8 cellular contexts compared by ENCODE assay signal in genomic region chr4:127965062-127965802, GRCh38. TPM values are rescaled to one million over a fixed set of nuclear protein-coding genes. Genes with fewer than 3 reads are reported as not detected.
DNase-seq lines count a peak whose midpoint lies in the region; ATAC-seq and TF ChIP-seq lines count a peak whose summit lies in the region.

Gene ABHD18, plus strand, starts transcription at chr4:127965406. Its CDS starts 17,550 bp downstream, at chr4:127982956.
A gene with protein sequence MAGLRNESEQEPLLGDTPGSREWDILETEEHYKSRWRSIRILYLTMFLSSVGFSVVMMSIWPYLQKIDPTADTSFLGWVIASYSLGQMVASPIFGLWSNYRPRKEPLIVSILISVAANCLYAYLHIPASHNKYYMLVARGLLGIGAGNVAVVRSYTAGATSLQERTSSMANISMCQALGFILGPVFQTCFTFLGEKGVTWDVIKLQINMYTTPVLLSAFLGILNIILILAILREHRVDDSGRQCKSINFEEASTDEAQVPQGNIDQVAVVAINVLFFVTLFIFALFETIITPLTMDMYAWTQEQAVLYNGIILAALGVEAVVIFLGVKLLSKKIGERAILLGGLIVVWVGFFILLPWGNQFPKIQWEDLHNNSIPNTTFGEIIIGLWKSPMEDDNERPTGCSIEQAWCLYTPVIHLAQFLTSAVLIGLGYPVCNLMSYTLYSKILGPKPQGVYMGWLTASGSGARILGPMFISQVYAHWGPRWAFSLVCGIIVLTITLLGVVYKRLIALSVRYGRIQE (minus strand): TSS chr4:127965173. CDS start chr4:127965133, 40 bp downstream.

- H3F3A ChIP-seq in DOHH2 (ENCODE audit: control insufficient read depth, insufficient read depth) = no peaks in the 10 kb centered on the region

- H3K4me3 ChIP-seq in DOHH2 (ENCODE audit: low read length) (peak within 1 kb of the TSS; percentile 92), Peyer's patch (peak within 1 kb of the TSS; percentile 74 to 87 (median 81)), esophagus (ENCODE audit: low read depth in 1 of 2, low read length in 2 of 2) (peak within 1 kb of the TSS; percentile 75 to 93), muscle layer of colon (ENCODE audit: low read depth in 1 of 2, low read length in 2 of 2) (peak within 1 kb of the TSS; percentile 95 to 98)

- H3K27me3 ChIP-seq in DOHH2 (ENCODE audit: control insufficient read depth, low read length) = no peaks in the 10 kb centered on the region
- no peaks in the 10 kb centered on the region for H3K27me3 ChIP-seq in Peyer's patch
- H3K27me3 ChIP-seq in esophagus (ENCODE audit: control insufficient read depth in 1 of 2, insufficient read depth in 2 of 2, low read length in 2 of 2) = no peaks in the 10 kb centered on the region
- no peaks in the 10 kb centered on the region for H3K27me3 ChIP-seq in muscle layer of colon (ENCODE audit: control insufficient read depth in 1 of 2, insufficient read depth in 2 of 2, low read length in 2 of 2)

- H3K9me3 ChIP-seq in DOHH2 (ENCODE audit: control insufficient read depth, insufficient read depth, low read length) (no peaks in the 10 kb centered on the region), KOPT-K1 (ENCODE audit: insufficient read depth, low read length, poor library complexity, severe bottlenecking) (no peaks in the 10 kb centered on the region), Peyer's patch (no peaks in the 10 kb centered on the region), esophagus (ENCODE audit: control insufficient read depth in 2 of 2, insufficient read depth in 1 of 2, low read depth in 1 of 2, low read length in 1 of 2) (no peaks in the 10 kb centered on the region), muscle layer of colon (ENCODE audit: low read length) (no peaks in the 10 kb centered on the region)

- peaks cover 10% of the 10 kb centered on the region for H3K4me1 ChIP-seq in DOHH2 (ENCODE audit: control insufficient read depth, low read length)
- peaks cover 0 to 5% (median 2%) of the 10 kb centered on the region in 4 donors for H3K4me1 ChIP-seq in Peyer's patch
- H3K4me1 ChIP-seq in esophagus (ENCODE audit: control insufficient read depth in 2 of 2, insufficient read depth in 2 of 2, low read length in 1 of 2) = no peaks in the 10 kb centered on the region
- H3K4me1 ChIP-seq in muscle layer of colon (ENCODE audit: insufficient read depth, low read length) = peaks cover 5% of the 10 kb centered on the region

- ATAC-seq in GM21786 (IDR thresholded peaks at IDR 0.05; ENCODE audit: unreplicated experiment) = peak; percentile 93

- H4K20me1 ChIP-seq in DOHH2 (ENCODE audit: control insufficient read depth, insufficient read depth, low read depth, low read length) = no peaks in the 10 kb centered on the region

- H3K9me2 ChIP-seq in DOHH2 (replicated peaks; ENCODE audit: control insufficient read depth, low read length) = no peaks in the 10 kb centered on the region

- H3K27ac ChIP-seq in DOHH2 (ENCODE audit: low read depth, low read length) (peak within 1 kb of the TSS; percentile 74), KOPT-K1 (ENCODE audit: low read depth, low read length, poor library complexity, severe bottlenecking) (peak within 1 kb of the TSS; percentile 93), Peyer's patch (peak within 1 kb of the TSS; percentile 92 to 97 (median 94)), esophagus (ENCODE audit: low read depth in 2 of 2, low read length in 1 of 2) (peak within 1 kb of the TSS; percentile 99), muscle layer of colon (ENCODE audit: low read depth, low read length) (peak within 1 kb of the TSS; percentile 93)

- H3K79me2 ChIP-seq in DOHH2 (ENCODE audit: control insufficient read depth, low read length) = peaks cover 85% of the 10 kb centered on the region

- H3K36me3 ChIP-seq in DOHH2 (ENCODE audit: control insufficient read depth, low read length) = peaks cover 15% of the 10 kb centered on the region
- H3K36me3 ChIP-seq in KOPT-K1 (ENCODE audit: insufficient read depth, low read length) = peaks cover 20% of the 10 kb centered on the region
- no peaks in the 10 kb centered on the region for H3K36me3 ChIP-seq in Peyer's patch
- H3K36me3 ChIP-seq in esophagus (ENCODE audit: control insufficient read depth in 2 of 2, insufficient read depth in 2 of 2, low read length in 1 of 2) = no peaks in the 10 kb centered on the region
- H3K36me3 ChIP-seq in muscle layer of colon (ENCODE audit: insufficient read depth, low read length) = no peaks in the 10 kb centered on the region

- H3K4me2 ChIP-seq in DOHH2 (ENCODE audit: low read length) = peak within 1 kb of the TSS; percentile 93

- peak within 1 kb of the TSS; percentile 39 for H3K9ac ChIP-seq in muscle layer of colon (ENCODE audit: low read length)

- peak; percentile 98 to 100 (median 100) for DNase-seq in Peyer's patch
- DNase-seq in activated T-cell treated with anti-CD3 and anti-CD28 coated beads, Interleukin-2, amount 50 U/mL, for 48 hours = peak; percentile 99
- DNase-seq in stimulated activated CD8-positive, alpha-beta memory T cell treated with anti-CD3 and anti-CD28 coated beads, Interleukin-7, amount 100 ng/mL, for 24 hours (ENCODE audit: low read depth) = peak; percentile 97

- 0% methylated on average over 63 to 69 of the region's 69 CpGs for WGBS in esophagus, 2 donors

- peak; percentile 74 to 82 for TF ChIP-seq POLR2A in Peyer's patch (IDR thresholded peaks at IDR 0.05)

- TF ChIP-seq CTCF in DOHH2 (IDR thresholded peaks at IDR 0.05; ENCODE audit: low read depth, low read length, poor library complexity, severe bottlenecking) (peak; percentile 14), Peyer's patch (IDR thresholded peaks at IDR 0.05) (peak in 4 of 6 experiments; percentile 29 to 63 (median 59))

RNA-seq across cellular contexts. Expression of gene ABHD18, which starts in this region (rescaled TPM):
- 10 to 100 TPM; 20.5 to 25.6 (median 23.1) TPM for total RNA-seq in Peyer's patch
- polyA plus RNA-seq in esophagus = 1 to 10 TPM; 2.4 to 2.6 TPM

RNA-seq across cellular contexts. Expression of the second gene that starts in this region (rescaled TPM):
- 10 to 100 TPM; 29.9 to 40.8 (median 35.1) TPM for total RNA-seq in Peyer's patch
- polyA plus RNA-seq in esophagus = 10 to 100 TPM in 1 of 2 donors, 1 to 10 TPM in 1; 7.6 to 10.5 TPM

Comparison
In these comparisons a context has a peak if more than half of its experiments do, and no peak if none do; other contexts are left out.
1. Peak in every context shown above with its lines: DNase-seq, ATAC-seq, H3K4me3 ChIP-seq and H3K27ac ChIP-seq.